8 cellular contexts compared by ENCODE assay signal in genomic region chr20:652611-653109, GRCh38. TPM values are rescaled to one million over a fixed set of nuclear protein-coding genes. Genes with fewer than 3 reads are reported as not detected.
A peak's percentile ranks its signal among the peaks of the same experiment; 100 is the strongest.
DNase-seq lines count a peak whose midpoint lies in the region; ATAC-seq, FAIRE-seq and TF ChIP-seq lines count a peak whose summit lies in the region.

No MANE protein-coding gene starts in this region.

- peak overlapping the region; percentile 80 for H3K4me2 ChIP-seq in MM.1S (ENCODE audit: low read depth, low read length)

- ATAC-seq in lower lobe of right lung = peak in 1 of 2 donors; percentile 10
- ATAC-seq in upper lobe of right lung = peak; percentile 8
- no peak for ATAC-seq in GM19463 (IDR thresholded peaks at IDR 0.05; ENCODE audit: unreplicated experiment)

- no peaks in the 10 kb centered on the region for H3F3A ChIP-seq in MM.1S (ENCODE audit: insufficient read depth, low read length)

- H3K27ac Mint-ChIP-seq in activated naive CD4-positive, alpha-beta T cell treated with anti-CD3 and anti-CD28 coated beads for 36 hours = peak overlapping the region; percentile 4

- DNase-seq in activated naive CD4-positive, alpha-beta T cell treated with anti-CD3 and anti-CD28 coated beads for 36 hours = no peak
- no peak for DNase-seq in activated naive CD4-positive, alpha-beta T cell treated with anti-CD3 and anti-CD28 coated beads, Interleukin-2, amount 50 U/mL, for 16 hours
- DNase-seq in MM.1S (peak; percentile 36), bronchial epithelial cell (ENCODE audit: low read depth) (no peak), lower lobe of right lung (peak; percentile 66), upper lobe of right lung (peak; percentile 79), NCI-H345 treated with DMSO at 0.1 percent for 48 hours (lab: John Stamatoyannopoulos, UW; ENCODE audit: unreplicated experiment) (no peak)

- H3K4me3 Mint-ChIP-seq in activated naive CD4-positive, alpha-beta T cell treated with anti-CD3 and anti-CD28 coated beads for 36 hours = peak overlapping the region; percentile 72

- H3K27me3 Mint-ChIP-seq in activated naive CD4-positive, alpha-beta T cell treated with anti-CD3 and anti-CD28 coated beads for 36 hours (ENCODE audit: low read depth) = peaks cover 10% of the 10 kb centered on the region

- H3K4me1 ChIP-seq in MM.1S (ENCODE audit: low read length) = peaks cover 5% of the 10 kb centered on the region; the same call in 1 of the 2 replicates
- peaks cover 34% of the 10 kb centered on the region for H3K4me1 ChIP-seq in lower lobe of right lung
- peaks cover 11% of the 10 kb centered on the region for H3K4me1 ChIP-seq in upper lobe of right lung

- H3K36me3 Mint-ChIP-seq in activated naive CD4-positive, alpha-beta T cell treated with anti-CD3 and anti-CD28 coated beads for 36 hours (ENCODE audit: low read depth) = peaks cover 18% of the 10 kb centered on the region

- H3K9me2 ChIP-seq in MM.1S (replicated peaks; ENCODE audit: insufficient read depth, low read length) = no peaks in the 10 kb centered on the region

- H3K27ac ChIP-seq in MM.1S (ENCODE audit: low read length) (peak overlapping the region; percentile 29; the same call in 1 of the 2 replicates), lower lobe of right lung (peak overlapping the region; percentile 91), upper lobe of right lung (peak overlapping the region; percentile 90)

- H4K20me1 ChIP-seq in MM.1S (ENCODE audit: insufficient read depth, low read length) = no peaks in the 10 kb centered on the region

- H3K4me1 Mint-ChIP-seq in activated naive CD4-positive, alpha-beta T cell treated with anti-CD3 and anti-CD28 coated beads for 36 hours (ENCODE audit: low read depth) = peaks cover 8% of the 10 kb centered on the region

- H3K9me3 Mint-ChIP-seq in activated naive CD4-positive, alpha-beta T cell treated with anti-CD3 and anti-CD28 coated beads for 36 hours = no peaks in the 10 kb centered on the region

- FAIRE-seq in bronchial epithelial cell (lab: Jason Lieb, UNC) = no peak

- H3K36me3 ChIP-seq in MM.1S (replicated peaks; ENCODE audit: insufficient read depth, low read length) = peaks cover 9% of the 10 kb centered on the region; the same call in 1 of the 2 replicates
- peaks cover 29% of the 10 kb centered on the region for H3K36me3 ChIP-seq in bronchial epithelial cell (ENCODE audit: control insufficient read depth, insufficient read depth, low read length)
- peaks cover 24% of the 10 kb centered on the region for H3K36me3 ChIP-seq in lower lobe of right lung
- H3K36me3 ChIP-seq in upper lobe of right lung = peaks cover 18% of the 10 kb centered on the region

- H3K9me3 ChIP-seq in MM.1S (replicated peaks; ENCODE audit: insufficient read depth, low read length) (no peaks in the 10 kb centered on the region), lower lobe of right lung (no peaks in the 10 kb centered on the region), upper lobe of right lung (no peaks in the 10 kb centered on the region)

- CTCF ChIA-PET in activated naive CD4-positive, alpha-beta T cell treated with anti-CD3 and anti-CD28 coated beads for 36 hours (lab: Charles Lee) = interaction anchor here (0.6 kb wide), 1 partner anchor 512 kb away, joined by 3 read pairs; no protein-coding TSS in a partner anchor

- H3K79me2 ChIP-seq in MM.1S (ENCODE audit: low read length) = peaks cover 30% of the 10 kb centered on the region

- H3K9ac ChIP-seq in MM.1S (ENCODE audit: low read length) = peak overlapping the region; percentile 84

- 0 out of 2 replicates have a peak, but pooled peaks cover under 1% of the 10 kb centered on the region for H3K27me3 ChIP-seq in MM.1S (replicated peaks; ENCODE audit: insufficient read depth, low read length)
- H3K27me3 ChIP-seq in bronchial epithelial cell (ENCODE audit: control insufficient read depth, insufficient read depth, low read length) = no peaks in the 10 kb centered on the region
- H3K27me3 ChIP-seq in lower lobe of right lung (ENCODE audit: low read depth) = no peaks in the 10 kb centered on the region
- no peaks in the 10 kb centered on the region for H3K27me3 ChIP-seq in upper lobe of right lung

- peak overlapping the region; percentile 80 for H2AFZ ChIP-seq in MM.1S (ENCODE audit: low read length)

- H3K4me3 ChIP-seq in MM.1S (ENCODE audit: low read length) = peak overlapping the region; percentile 75
- H3K4me3 ChIP-seq in bronchial epithelial cell (ENCODE audit: low read depth, low read length) = peak overlapping the region; percentile 88
- peak overlapping the region; percentile 90 for H3K4me3 ChIP-seq in lower lobe of right lung
- peak overlapping the region; percentile 84 for H3K4me3 ChIP-seq in upper lobe of right lung

- TF ChIP-seq CTCF in MM.1S (IDR thresholded peaks at IDR 0.05; ENCODE audit: low read length) (no peak), bronchial epithelial cell (IDR thresholded peaks at IDR 0.05; ENCODE audit: insufficient read depth, low read length, severe bottlenecking) (no peak), lower lobe of right lung (IDR thresholded peaks at IDR 0.05) (no peak), upper lobe of right lung (IDR thresholded peaks at IDR 0.05) (no peak)

- intact Hi-C loops in activated naive CD4-positive, alpha-beta T cell treated with anti-CD3 and anti-CD28 coated beads for 36 hours (cut with micrococcal nuclease) = loop anchor here (1.0 to 5.0 kb wide), 4 partner anchors 15 to 470 kb away; partner anchors contain the start of gene CSNK2A1
- intact Hi-C loops in lower lobe of right lung (cut with DNase I) (no loop called here), upper lobe of right lung (cut with DNase I) (no loop called here)

RNA-seq across cellular contexts. Expression of gene SRXN1, which starts 0.3 kb away (rescaled TPM):
- 1 to 10 TPM; 6.7 to 6.8 TPM for total RNA-seq in activated naive CD4-positive, alpha-beta T cell treated with anti-CD3 and anti-CD28 coated beads for 36 hours
- total RNA-seq in bronchial epithelial cell (99.5 and 146 TPM in 2 replicates), lower lobe of right lung (32.0 TPM), upper lobe of right lung (41.2 TPM)

RNA-seq across cellular contexts. Expression of gene SCRT2, which starts 22.9 kb away (rescaled TPM):
- total RNA-seq in activated naive CD4-positive, alpha-beta T cell treated with anti-CD3 and anti-CD28 coated beads for 36 hours = not detected
- total RNA-seq in bronchial epithelial cell (not detected in 2 replicates), lower lobe of right lung (not detected), upper lobe of right lung (not detected)

RNA-seq across cellular contexts. Expression of gene TCF15, which starts 42.6 kb away (rescaled TPM):
- total RNA-seq in activated naive CD4-positive, alpha-beta T cell treated with anti-CD3 and anti-CD28 coated beads for 36 hours = not detected
- not detected in 2 replicates for total RNA-seq in bronchial epithelial cell
- 0.65 TPM for total RNA-seq in lower lobe of right lung
- total RNA-seq in upper lobe of right lung = 0.43 TPM

Comparison
In these comparisons a context has a peak if more than half of its experiments do, and no peak if none do; other contexts are left out.
1. DNase-seq: peak in MM.1S (single experiment), lower lobe of right lung (single experiment) and upper lobe of right lung (single experiment); none in activated naive CD4-positive, alpha-beta T cell treated with anti-CD3 and anti-CD28 coated beads for 36 hours (single experiment), activated naive CD4-positive, alpha-beta T cell treated with anti-CD3 and anti-CD28 coated beads, Interleukin-2, amount 50 U/mL, for 16 hours (single experiment), bronchial epithelial cell (single experiment) and NCI-H345 treated with DMSO at 0.1 percent for 48 hours (single experiment).
2. H3K27ac ChIP-seq: peak in every context shown above with its lines; median percentile 91 in lower lobe of right lung; 90 in upper lobe of right lung; 29 in MM.1S.
3. Peak in every context shown above with its lines, with median percentiles within 50 percentile points of each other: H3K4me3 ChIP-seq.